In genomic region chr3:18424213-18424861, GRCh38 we compare ENCODE assay signal across 8 cellular contexts. TPM values are rescaled to one million over a fixed set of nuclear protein-coding genes. Genes with fewer than 3 reads are reported as not detected.
DNase-seq lines count a peak whose midpoint lies in the region; ATAC-seq and TF ChIP-seq lines count a peak whose summit lies in the region.

No MANE protein-coding gene starts in this region.

- DNase-seq in stimulated activated CD4-positive, alpha-beta T cell treated with anti-CD3 and anti-CD28 coated beads, Interleukin-4, amount 100 ng/mL, for 1 hour, result peak; percentile 11
- DNase-seq in stimulated activated CD4-positive, alpha-beta T cell treated with anti-CD3 and anti-CD28 coated beads, Interleukin-1b, Interleukin-23, amount 100 ng/mL, for 48 hours, result no peak
- DNase-seq in activated CD8-positive, alpha-beta memory T cell treated with anti-CD3 and anti-CD28 coated beads, Interleukin-2, amount 50 U/mL, for 4 hours, result peak; percentile 19
- peak in 24 of 42 donors; percentile 4 to 62 (median 31) for DNase-seq in head of caudate nucleus
- peak; percentile 22 for DNase-seq in progenitor cell of endocrine pancreas (ENCODE audit: low spot score, unreplicated experiment)
- no peak for DNase-seq in NCI-H1092 (lab: John Stamatoyannopoulos, UW)

- ATAC-seq in GM19463 (IDR thresholded peaks at IDR 0.05; ENCODE audit: unreplicated experiment) (no peak), GM18517 (IDR thresholded peaks at IDR 0.05; ENCODE audit: unreplicated experiment) (no peak)

- intact Hi-C loops in head of caudate nucleus (cut with DNase I), result no loop called here

- H3K27me3 Mint-ChIP-seq in progenitor cell of endocrine pancreas, result no peaks in the 10 kb centered on the region

- no peaks in the 10 kb centered on the region for H3K9me3 Mint-ChIP-seq in progenitor cell of endocrine pancreas (ENCODE audit: low read depth)

- peaks cover 10% of the 10 kb centered on the region for H3K36me3 Mint-ChIP-seq in progenitor cell of endocrine pancreas (ENCODE audit: insufficient read depth)

- H3K4me1 Mint-ChIP-seq in progenitor cell of endocrine pancreas (ENCODE audit: low read depth), result peaks cover 35% of the 10 kb centered on the region

- H3K4me3 Mint-ChIP-seq in progenitor cell of endocrine pancreas (ENCODE audit: low read depth), result peak overlapping the region; percentile 85

- peak overlapping the region; percentile 98 for H3K27ac Mint-ChIP-seq in progenitor cell of endocrine pancreas

- no peak for TF ChIP-seq CTCF in progenitor cell of endocrine pancreas (IDR thresholded peaks at IDR 0.05; ENCODE audit: unreplicated experiment)

RNA-seq across cellular contexts. Expression of gene SATB1, which starts 0.8 kb away (rescaled TPM):
- 58.3 and 65.6 TPM in 2 replicates for total RNA-seq in progenitor cell of endocrine pancreas

Comparison
In these comparisons a context has a peak if more than half of its experiments do, and no peak if none do; other contexts are left out.
1. DNase-seq: peak in stimulated activated CD4-positive, alpha-beta T cell treated with anti-CD3 and anti-CD28 coated beads, Interleukin-4, amount 100 ng/mL, for 1 hour (single experiment), activated CD8-positive, alpha-beta memory T cell treated with anti-CD3 and anti-CD28 coated beads, Interleukin-2, amount 50 U/mL, for 4 hours (single experiment), head of caudate nucleus (24 of 42) and progenitor cell of endocrine pancreas (single experiment); none in stimulated activated CD4-positive, alpha-beta T cell treated with anti-CD3 and anti-CD28 coated beads, Interleukin-1b, Interleukin-23, amount 100 ng/mL, for 48 hours (single experiment) and NCI-H1092 (single experiment).